ENCODE assay signal across 22 cellular contexts in the genomic region with DNA sequence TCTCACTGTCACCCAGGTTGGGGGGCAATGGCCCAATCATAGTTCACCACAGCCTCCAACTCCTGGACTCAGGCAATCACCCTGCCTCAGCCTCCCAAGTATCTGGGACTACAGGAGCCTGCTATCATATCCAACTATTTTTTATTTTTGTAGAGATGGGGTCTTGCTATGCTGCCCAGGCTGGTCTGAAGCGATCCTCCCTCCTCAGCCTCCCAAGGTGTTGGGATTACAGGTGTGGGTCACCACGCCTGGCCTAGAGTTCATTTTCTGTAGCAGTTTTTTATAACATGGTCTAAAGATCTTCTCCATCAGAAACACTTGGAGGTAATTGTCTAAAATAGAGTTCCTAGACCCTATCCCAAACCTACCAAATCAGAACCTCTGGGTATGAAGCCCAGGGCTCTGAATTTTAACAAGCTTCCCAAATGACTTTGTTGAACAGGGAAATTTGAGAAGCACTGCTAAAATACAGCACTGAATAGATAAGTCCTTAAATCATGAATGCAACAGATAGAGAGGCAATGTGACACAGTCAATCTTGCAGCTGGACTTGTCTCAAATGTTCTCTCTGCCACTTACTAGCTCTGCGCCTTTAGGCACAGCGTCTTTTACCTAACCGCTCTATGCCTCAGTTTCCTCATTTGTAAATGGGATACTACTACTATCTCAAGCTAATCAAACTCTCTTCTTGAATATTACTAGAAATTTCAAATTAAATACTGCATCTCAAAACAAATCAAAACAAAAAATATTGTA.
"Had no signal": no experiment of that assay in that cellular context is flagged by ENCODE, and none has a peak within 500 bp of the region (broad histone marks: within the 10 kb centered on the region; RNA-seq: fewer than 3 reads in every experiment).

No MANE protein-coding gene starts in this region.

- H3K9ac ChIP-seq: SK-N-SH had no signal

- FAIRE-seq: astrocyte had no signal

- H3K4me3 ChIP-seq: Peyer's patch, SJCRH30 had no signal

- H3K27ac ChIP-seq: Peyer's patch, RWPE1, SJCRH30, VCaP had no signal

- H3K36me3 ChIP-seq: Peyer's patch, SJCRH30 had no signal

- H3K4me2 ChIP-seq: SK-N-SH had no signal

- ATAC-seq: activated CD4-positive, alpha-beta T cell treated with anti-CD3 and anti-CD28 coated beads for 36 hours had no signal

- H3K4me1 ChIP-seq: SJCRH30 had no signal

- H3K9me3 ChIP-seq: Peyer's patch, SJCRH30, SK-N-SH had no signal

- H3K27me3 ChIP-seq: Peyer's patch, SJCRH30 had no signal

- DNase-seq: activated CD4-positive, alpha-beta memory T cell treated with anti-CD3 and anti-CD28 coated beads, Interleukin-2, amount 10 ng/mL, durations not matched to agents 7 days and 5 days; activated CD4-positive, alpha-beta T cell treated with anti-CD3 and anti-CD28 coated beads for 36 hours; activated CD4-positive, alpha-beta T cell treated with anti-CD3 and anti-CD28 coated beads, Interleukin-2, amount 50 U/mL, for 1 hour; activated CD8-positive, alpha-beta memory T cell treated with anti-CD3 and anti-CD28 coated beads, Interleukin-2, amount 50 U/mL, for 4 hours; activated naive CD4-positive, alpha-beta T cell; amniotic stem cell; KG1; NCI-H1048; NCI-H1436; NCI-H1694 treated with DMSO at 0.1 percent for 48 hours; NCI-H2029 treated with DMSO at 0.1 percent for 48 hours; NCI-H345; NCI-H510A; NCI-H69; Peyer's patch; Right ventricle myocardium superior; SJCRH30; SK-N-SH; T-helper 1 cell had no signal
